16 cellular contexts compared by ENCODE assay signal in the genomic region with DNA sequence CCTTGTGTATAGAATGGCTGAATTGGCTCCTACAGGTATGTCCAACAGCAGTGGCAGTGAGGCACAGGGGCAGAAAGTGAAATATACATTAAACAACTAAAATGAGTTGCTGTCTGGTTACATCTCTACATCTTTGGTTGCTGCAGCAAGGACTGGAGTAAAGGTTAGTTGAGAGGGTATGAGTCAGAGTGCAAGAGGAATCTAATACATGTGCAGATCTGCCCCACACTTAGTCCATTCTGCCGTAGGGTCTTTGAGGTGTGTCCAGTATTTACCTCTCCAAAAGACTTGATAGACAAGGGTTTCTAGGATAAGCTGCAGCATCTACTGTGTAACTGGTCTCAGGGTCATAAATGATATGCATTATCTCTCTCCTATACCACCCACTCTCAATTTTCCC.
"Had no signal": no experiment of that assay in that cellular context is flagged by ENCODE, and none has a peak within 500 bp of the region (broad histone marks: within the 10 kb centered on the region; RNA-seq: fewer than 3 reads in every experiment).

No MANE protein-coding gene starts in this region.

- H3K36me3 ChIP-seq: pancreas, sigmoid colon, tibial nerve, vagina had no signal

- H3K27ac ChIP-seq: pancreas, sigmoid colon, tibial nerve, vagina had no signal

- H3K9me3 ChIP-seq: pancreas, sigmoid colon, tibial nerve, vagina had no signal

- H3K27me3 ChIP-seq: pancreas, sigmoid colon, tibial nerve, vagina had no signal

- ATAC-seq: left ventricle myocardium superior; naive thymus-derived CD8-positive, alpha-beta T cell; pancreas; stimulated activated memory B cell treated with anti-CD40 and anti-IgM and Interleukin-4, amounts not matched to agents 10 μg/mL and 1 μg/mL and 100 μg/mL, for 72 hours had no signal

- DNase-seq: activated CD4-positive, CD25-positive, alpha-beta regulatory T cell treated with anti-CD3 and anti-CD28 coated beads, Interleukin-2, amount 50 U/mL, for 72 hours; activated naive CD4-positive, alpha-beta T cell; anterior cingulate cortex; erythroblast; hippocampal formation; kidney glomerular epithelial cell; left ventricle myocardium superior; mesenchymal stem cell; naive thymus-derived CD8-positive, alpha-beta T cell; pancreas; sigmoid colon; stimulated activated CD4-positive, alpha-beta T cell treated with anti-CD3 and anti-CD28 coated beads, Interleukin-1b, Interleukin-23, amount 100 ng/mL, for 48 hours; T-helper 9 cell had no signal

- H3K4me3 ChIP-seq: pancreas, sigmoid colon, tibial nerve, vagina had no signal
